ENCODE assay signal across 8 cellular contexts in the genomic region with DNA sequence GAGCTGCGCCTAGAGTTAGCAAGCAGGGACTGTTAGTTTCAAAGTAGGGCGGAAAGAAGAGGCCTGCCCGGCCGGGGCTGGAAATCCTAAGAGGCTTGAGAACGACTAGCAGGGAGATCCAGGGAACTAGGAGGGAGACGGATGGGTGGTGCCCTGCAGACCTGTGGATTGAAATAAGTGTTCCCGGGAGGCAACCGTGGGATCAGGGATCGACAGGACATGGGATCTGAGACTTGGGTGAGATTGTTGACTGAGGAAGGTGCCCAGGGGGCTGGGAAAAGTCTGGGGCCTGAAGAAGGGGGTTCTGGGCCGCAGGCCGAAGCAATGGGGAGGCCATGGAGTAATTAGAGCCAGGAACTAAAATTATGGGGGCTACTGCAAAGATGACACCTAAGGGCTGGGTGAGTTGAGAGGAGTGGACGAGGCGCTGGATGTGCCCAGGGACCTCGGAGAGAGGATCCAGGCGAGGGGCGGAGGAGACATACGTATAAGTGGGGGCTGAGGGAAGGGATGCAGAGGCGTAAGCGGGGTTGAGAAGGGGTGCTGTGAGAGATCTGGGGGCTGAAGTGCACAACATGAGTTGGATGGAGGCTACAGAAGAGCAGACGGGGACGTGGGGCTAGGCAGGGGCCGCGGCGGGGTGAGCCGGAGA. TPM values are rescaled to one million over a fixed set of nuclear protein-coding genes. Genes with fewer than 3 reads are reported as not detected.
DNase-seq lines count a peak whose midpoint lies in the region; ATAC-seq and TF ChIP-seq lines count a peak whose summit lies in the region.

No MANE protein-coding gene starts in this region.

- no peaks in the 10 kb centered on the region for H3K27me3 ChIP-seq in OCI-LY1 (ENCODE audit: insufficient read depth, low read length)
- no peaks in the 10 kb centered on the region for H3K27me3 ChIP-seq in muscle layer of duodenum (ENCODE audit: low read depth, low read length)

- H4K20me1 ChIP-seq in OCI-LY1 (ENCODE audit: insufficient read depth, low read length) = no peaks in the 10 kb centered on the region

- no peaks in the 10 kb centered on the region for H3F3A ChIP-seq in OCI-LY1 (ENCODE audit: insufficient read depth, low read length)

- no peak for ATAC-seq in HG03095 (IDR thresholded peaks at IDR 0.05; ENCODE audit: unreplicated experiment)

- DNase-seq in NCI-H1105 treated with DMSO at 0.1 percent for 48 hours (lab: John Stamatoyannopoulos, UW) (peak; percentile 58), NCI-H1105 (lab: John Stamatoyannopoulos, UW) (no peak), epithelial cell of proximal tubule (ENCODE audit: low read depth) (no peak), NCI-H1694 (lab: John Stamatoyannopoulos, UW) (no peak)

- peak overlapping the region; percentile 75 for H3K27ac ChIP-seq in HEK293 (ENCODE audit: extremely low read depth, low read depth, low read length)
- no peak overlapping the region for H3K27ac ChIP-seq in OCI-LY1 (ENCODE audit: low read depth, low read length, poor library complexity, severe bottlenecking)
- peak overlapping the region; percentile 87 for H3K27ac ChIP-seq in muscle layer of duodenum (ENCODE audit: low read length)

- TF ChIP-seq CTCF in HEK293 (tag by site-specific recombination; IDR thresholded peaks at IDR 0.05) = 0 out of 2 replicates have a peak, but pooled peaks have one; percentile 12
- TF ChIP-seq CTCF in OCI-LY1 (IDR thresholded peaks at IDR 0.05; ENCODE audit: low read length) = no peak
- TF ChIP-seq CTCF in epithelial cell of proximal tubule (conservative IDR thresholded peaks at IDR 0.05; ENCODE audit: low read depth, low read length) = no peak

- H3K36me3 ChIP-seq in HEK293 (ENCODE audit: control insufficient read depth in 2 of 2, insufficient read depth in 1 of 2, low read length in 2 of 2) (no peaks in the 10 kb centered on the region), OCI-LY1 (ENCODE audit: insufficient read depth, low read length) (no peaks in the 10 kb centered on the region), muscle layer of duodenum (ENCODE audit: control insufficient read depth in 1 of 2, insufficient read depth in 2 of 2, low read length in 2 of 2) (no peaks in the 10 kb centered on the region)

- peak overlapping the region; percentile 68 for H3K9ac ChIP-seq in OCI-LY1 (ENCODE audit: low read length)

- H3K4me1 ChIP-seq in HEK293 (ENCODE audit: control insufficient read depth, insufficient read depth, low read length) (peaks cover 5% of the 10 kb centered on the region; the same call in 1 of the 2 replicates), OCI-LY1 (ENCODE audit: insufficient read depth, low read length, severe bottlenecking) (peaks cover 48% of the 10 kb centered on the region), muscle layer of duodenum (ENCODE audit: control insufficient read depth in 1 of 2, insufficient read depth in 2 of 2, low read length in 2 of 2) (peaks cover 6 to 20% of the 10 kb centered on the region in 2 donors)

- POLR2A ChIA-PET in HEK293 (lab: Yijun Ruan, JAX) = interaction anchor here (0.8 to 1.7 kb wide), 7 partner anchors 10 to 1031 kb away, joined by 3 to 10 read pairs (median 3); partner anchors contain the start of gene NDUFA12

- peaks cover 16% of the 10 kb centered on the region for H3K79me2 ChIP-seq in OCI-LY1 (ENCODE audit: insufficient read depth, low read length)

- H3K4me3 ChIP-seq in HEK293 (ENCODE audit: low read depth, low read length) (peak overlapping the region; percentile 100), OCI-LY1 (ENCODE audit: low read depth, low read length, poor library complexity, severe bottlenecking) (peak overlapping the region; percentile 73), epithelial cell of proximal tubule (ENCODE audit: low read depth, low read length) (peak overlapping the region; percentile 95), muscle layer of duodenum (ENCODE audit: low read depth in 1 of 2, low read length in 2 of 2) (peak overlapping the region; percentile 84 to 98)

- H3K9me2 ChIP-seq in OCI-LY1 (ENCODE audit: low read depth, low read length) = no peaks in the 10 kb centered on the region

- H2AFZ ChIP-seq in OCI-LY1 (ENCODE audit: low read length) = no peak overlapping the region

- H3K9me3 ChIP-seq in HEK293 (ENCODE audit: control insufficient read depth, insufficient read depth, low read depth, low read length) = no peaks in the 10 kb centered on the region
- H3K9me3 ChIP-seq in OCI-LY1 (ENCODE audit: low read length) = no peaks in the 10 kb centered on the region
- H3K9me3 ChIP-seq in muscle layer of duodenum (ENCODE audit: control insufficient read depth in 1 of 2, low read length in 2 of 2) = no peaks in the 10 kb centered on the region

- H3K4me2 ChIP-seq in OCI-LY1 (ENCODE audit: low read length) = peak overlapping the region; percentile 99

- CTCF ChIA-PET in HEK293 (lab: Yijun Ruan, JAX) = interaction anchor here (1.0 kb wide), 1 partner anchor 31 kb away, joined by 3 read pairs; no protein-coding TSS in a partner anchor

TF ChIP-seq in HEK293, 187 proteins besides CTCF, POLR2A, EP300 and RAD21 (continues in another document):
- TF ChIP-seq, protein P1, sequence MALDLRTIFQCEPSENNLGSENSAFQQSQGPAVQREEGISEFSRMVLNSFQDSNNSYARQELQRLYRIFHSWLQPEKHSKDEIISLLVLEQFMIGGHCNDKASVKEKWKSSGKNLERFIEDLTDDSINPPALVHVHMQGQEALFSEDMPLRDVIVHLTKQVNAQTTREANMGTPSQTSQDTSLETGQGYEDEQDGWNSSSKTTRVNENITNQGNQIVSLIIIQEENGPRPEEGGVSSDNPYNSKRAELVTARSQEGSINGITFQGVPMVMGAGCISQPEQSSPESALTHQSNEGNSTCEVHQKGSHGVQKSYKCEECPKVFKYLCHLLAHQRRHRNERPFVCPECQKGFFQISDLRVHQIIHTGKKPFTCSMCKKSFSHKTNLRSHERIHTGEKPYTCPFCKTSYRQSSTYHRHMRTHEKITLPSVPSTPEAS (tag by site-specific recombination; IDR thresholded peaks at IDR 0.05) = no peak
- TF ChIP-seq ZNF837 (tag by site-specific recombination; IDR thresholded peaks at IDR 0.05) (0 out of 2 replicates have a peak, but pooled peaks have one; percentile 88), EGR2 (tag by site-specific recombination; IDR thresholded peaks at IDR 0.05; ENCODE audit: low read depth) (peak; percentile 60; the same call in 1 of the 2 replicates)
- TF ChIP-seq, protein P2, sequence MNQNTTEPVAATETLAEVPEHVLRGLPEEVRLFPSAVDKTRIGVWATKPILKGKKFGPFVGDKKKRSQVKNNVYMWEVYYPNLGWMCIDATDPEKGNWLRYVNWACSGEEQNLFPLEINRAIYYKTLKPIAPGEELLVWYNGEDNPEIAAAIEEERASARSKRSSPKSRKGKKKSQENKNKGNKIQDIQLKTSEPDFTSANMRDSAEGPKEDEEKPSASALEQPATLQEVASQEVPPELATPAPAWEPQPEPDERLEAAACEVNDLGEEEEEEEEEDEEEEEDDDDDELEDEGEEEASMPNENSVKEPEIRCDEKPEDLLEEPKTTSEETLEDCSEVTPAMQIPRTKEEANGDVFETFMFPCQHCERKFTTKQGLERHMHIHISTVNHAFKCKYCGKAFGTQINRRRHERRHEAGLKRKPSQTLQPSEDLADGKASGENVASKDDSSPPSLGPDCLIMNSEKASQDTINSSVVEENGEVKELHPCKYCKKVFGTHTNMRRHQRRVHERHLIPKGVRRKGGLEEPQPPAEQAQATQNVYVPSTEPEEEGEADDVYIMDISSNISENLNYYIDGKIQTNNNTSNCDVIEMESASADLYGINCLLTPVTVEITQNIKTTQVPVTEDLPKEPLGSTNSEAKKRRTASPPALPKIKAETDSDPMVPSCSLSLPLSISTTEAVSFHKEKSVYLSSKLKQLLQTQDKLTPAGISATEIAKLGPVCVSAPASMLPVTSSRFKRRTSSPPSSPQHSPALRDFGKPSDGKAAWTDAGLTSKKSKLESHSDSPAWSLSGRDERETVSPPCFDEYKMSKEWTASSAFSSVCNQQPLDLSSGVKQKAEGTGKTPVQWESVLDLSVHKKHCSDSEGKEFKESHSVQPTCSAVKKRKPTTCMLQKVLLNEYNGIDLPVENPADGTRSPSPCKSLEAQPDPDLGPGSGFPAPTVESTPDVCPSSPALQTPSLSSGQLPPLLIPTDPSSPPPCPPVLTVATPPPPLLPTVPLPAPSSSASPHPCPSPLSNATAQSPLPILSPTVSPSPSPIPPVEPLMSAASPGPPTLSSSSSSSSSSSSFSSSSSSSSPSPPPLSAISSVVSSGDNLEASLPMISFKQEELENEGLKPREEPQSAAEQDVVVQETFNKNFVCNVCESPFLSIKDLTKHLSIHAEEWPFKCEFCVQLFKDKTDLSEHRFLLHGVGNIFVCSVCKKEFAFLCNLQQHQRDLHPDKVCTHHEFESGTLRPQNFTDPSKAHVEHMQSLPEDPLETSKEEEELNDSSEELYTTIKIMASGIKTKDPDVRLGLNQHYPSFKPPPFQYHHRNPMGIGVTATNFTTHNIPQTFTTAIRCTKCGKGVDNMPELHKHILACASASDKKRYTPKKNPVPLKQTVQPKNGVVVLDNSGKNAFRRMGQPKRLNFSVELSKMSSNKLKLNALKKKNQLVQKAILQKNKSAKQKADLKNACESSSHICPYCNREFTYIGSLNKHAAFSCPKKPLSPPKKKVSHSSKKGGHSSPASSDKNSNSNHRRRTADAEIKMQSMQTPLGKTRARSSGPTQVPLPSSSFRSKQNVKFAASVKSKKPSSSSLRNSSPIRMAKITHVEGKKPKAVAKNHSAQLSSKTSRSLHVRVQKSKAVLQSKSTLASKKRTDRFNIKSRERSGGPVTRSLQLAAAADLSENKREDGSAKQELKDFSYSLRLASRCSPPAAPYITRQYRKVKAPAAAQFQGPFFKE (tag by site-specific recombination; IDR thresholded peaks at IDR 0.05; ENCODE audit: borderline replicate concordance) = 0 out of 2 replicates have a peak, but pooled peaks have one; percentile 44

RNA-seq across cellular contexts. Expression of gene LTA4H, which starts 0.6 kb away (rescaled TPM):
- total RNA-seq in epithelial cell of proximal tubule = 77.2 and 79.6 TPM in 2 replicates

RNA-seq across cellular contexts. Expression of gene HAL, which starts 38.6 kb away (rescaled TPM):
- 0.23 TPM in 1 of 2 replicates, not detected in the other for total RNA-seq in epithelial cell of proximal tubule
